ENCODE assay signal across 8 cellular contexts in genomic region chrX:153763989-153764755, GRCh38. TPM values are rescaled to one million over a fixed set of nuclear protein-coding genes. Genes with fewer than 3 reads are reported as not detected.
DNase-seq lines count a peak whose midpoint lies in the region; ATAC-seq lines count a peak whose summit lies in the region.

PLXNB3 (plus strand) TSS chrX:153764249; CDS start chrX:153765536, 1,287 bp downstream.

- H3K4me3 ChIP-seq in mesendoderm (ENCODE audit: low read length) = no peak within 1 kb of the TSS

- H4K5ac ChIP-seq in mesendoderm (ENCODE audit: low read length) = no peak within 1 kb of the TSS

- peak within 1 kb of the TSS in 1 of 2 donors; percentile 10 for H3K4me3 Mint-ChIP-seq in effector memory CD8-positive, alpha-beta T cell

- peak within 1 kb of the TSS in 1 of 2 donors; percentile 46 for H3K27ac Mint-ChIP-seq in effector memory CD8-positive, alpha-beta T cell

- WGBS in mesendoderm (ENCODE audit: extremely low coverage, insufficient coverage, low lambda C conversion rate) = no CpG with 5 or more reads among the region's 26 CpGs

- DNase-seq in DMS79 treated with DMSO at 0.1 percent for 48 hours (lab: John Stamatoyannopoulos, UW) (peak; percentile 53), NCI-H748 treated with DMSO at 0.1 percent for 48 hours (lab: John Stamatoyannopoulos, UW) (peak; percentile 55), mesendoderm (peak; percentile 67)
- peak; percentile 28 to 74 (median 42) for DNase-seq in activated CD8-positive, alpha-beta memory T cell treated with anti-CD3 and anti-CD28 coated beads for 48 hours (ENCODE audit: low read depth in 2 of 3, low spot score in 2 of 3)
- peak; percentile 68 to 69 (median 69) for DNase-seq in effector memory CD8-positive, alpha-beta T cell
- peak; percentile 47 for DNase-seq in stimulated activated CD8-positive, alpha-beta memory T cell treated with anti-CD3 and anti-CD28 coated beads, Interleukin-15, amount 100 ng/mL, for 24 hours (ENCODE audit: low read depth)

- no peaks in the 10 kb centered on the region for H3K79me1 ChIP-seq in mesendoderm (ENCODE audit: low read length)

- no peaks in the 10 kb centered on the region for H3K36me3 ChIP-seq in mesendoderm (ENCODE audit: control insufficient read depth, insufficient read depth, low read length)

- peaks cover 4 to 9% of the 10 kb centered on the region in 2 donors for H3K4me1 Mint-ChIP-seq in effector memory CD8-positive, alpha-beta T cell (ENCODE audit: low read depth in 2 of 2)

- H3K79me2 ChIP-seq in mesendoderm (ENCODE audit: control insufficient read depth, insufficient read depth, low read length) = no peaks in the 10 kb centered on the region

- no peak within 1 kb of the TSS for H2AK5ac ChIP-seq in mesendoderm (ENCODE audit: low read length)

- H2BK120ac ChIP-seq in mesendoderm (ENCODE audit: low read depth, low read length) = no peak within 1 kb of the TSS

- H3K4me1 ChIP-seq in mesendoderm (ENCODE audit: control insufficient read depth, low read depth, low read length) = no peaks in the 10 kb centered on the region

- ATAC-seq in HG03280 (IDR thresholded peaks at IDR 0.05; ENCODE audit: unreplicated experiment) (peak; percentile 58), HG02678 (IDR thresholded peaks at IDR 0.05; ENCODE audit: unreplicated experiment) (no peak)
- ATAC-seq in effector memory CD8-positive, alpha-beta T cell (replicated peaks) = peak; percentile 91

- H3K9ac ChIP-seq in mesendoderm (ENCODE audit: low read length) = no peak within 1 kb of the TSS

- H3K4ac ChIP-seq in mesendoderm (ENCODE audit: low read depth, low read length) = no peak within 1 kb of the TSS

- H3K18ac ChIP-seq in mesendoderm (ENCODE audit: low read length) = no peak within 1 kb of the TSS

- no peaks in the 10 kb centered on the region for H3K36me3 Mint-ChIP-seq in effector memory CD8-positive, alpha-beta T cell (ENCODE audit: insufficient read depth)

- H3K56ac ChIP-seq in mesendoderm (ENCODE audit: low read length) = peak within 1 kb of the TSS; percentile 78

- no peaks in the 10 kb centered on the region for H3K27me3 Mint-ChIP-seq in effector memory CD8-positive, alpha-beta T cell

- no peak within 1 kb of the TSS for H3K27ac ChIP-seq in mesendoderm (ENCODE audit: low read depth, low read length)

- H2BK5ac ChIP-seq in mesendoderm (ENCODE audit: low read length) = no peak within 1 kb of the TSS

- no peaks in the 10 kb centered on the region for H3K27me3 ChIP-seq in mesendoderm (ENCODE audit: insufficient read depth, low read length, poor library complexity)

- no peak within 1 kb of the TSS for H3K4me2 ChIP-seq in mesendoderm (ENCODE audit: low read length)

- H2BK15ac ChIP-seq in mesendoderm (replicated peaks; ENCODE audit: low read depth) = no peak within 1 kb of the TSS

- no peak within 1 kb of the TSS for H3K23ac ChIP-seq in mesendoderm (ENCODE audit: low read length)

- no peak within 1 kb of the TSS for H4K8ac ChIP-seq in mesendoderm (ENCODE audit: low read depth, low read length)

- no peaks in the 10 kb centered on the region for H3K9me3 Mint-ChIP-seq in effector memory CD8-positive, alpha-beta T cell

RNA-seq across cellular contexts. Expression of gene PLXNB3, which starts in this region (rescaled TPM):
- 0.39 TPM for polyA plus RNA-seq in mesendoderm (2013, experiment 1 of 2)
- polyA plus RNA-seq in mesendoderm (2013, experiment 2 of 2) = 0.39 TPM
